ENCODE assay signal across 1 cellular context in the genomic region with DNA sequence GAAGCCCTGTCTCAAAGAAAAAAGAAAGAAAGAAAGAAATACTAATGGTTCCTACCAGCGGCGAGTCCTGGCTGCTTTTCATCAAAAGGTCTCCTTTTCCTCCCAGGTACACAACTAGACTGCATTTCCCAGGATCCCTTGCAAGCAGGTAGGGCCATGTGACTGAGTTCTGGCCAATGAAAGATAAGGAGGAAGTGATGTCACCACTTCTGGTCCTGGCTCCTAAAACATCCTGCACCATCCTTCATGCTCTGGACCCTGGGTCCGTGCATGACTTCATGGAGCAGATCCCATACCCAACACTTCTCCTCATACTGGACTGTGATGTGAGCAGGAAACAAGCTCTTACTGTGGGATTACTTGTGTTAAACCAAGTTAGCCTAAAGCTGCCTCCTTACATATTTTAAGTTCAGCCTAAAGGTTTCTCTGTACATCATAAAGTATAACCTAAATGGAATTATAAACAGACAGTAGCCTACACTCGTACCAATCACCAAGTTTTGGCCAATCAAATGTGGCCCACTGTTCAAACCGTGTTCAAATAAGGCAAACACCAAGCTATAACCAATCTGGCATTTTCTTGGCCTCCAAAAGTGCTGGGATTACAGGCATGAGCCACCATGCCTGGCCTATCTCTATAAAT.
A peak's percentile ranks its signal among the peaks of the same experiment; 100 is the strongest.
TF ChIP-seq lines count a peak whose summit lies in the region.

No MANE protein-coding gene starts in this region.

TF ChIP-seq in Ishikawa, 13 proteins besides CTCF, POLR2A, EP300 and RAD21:
- TF ChIP-seq, protein P1, sequence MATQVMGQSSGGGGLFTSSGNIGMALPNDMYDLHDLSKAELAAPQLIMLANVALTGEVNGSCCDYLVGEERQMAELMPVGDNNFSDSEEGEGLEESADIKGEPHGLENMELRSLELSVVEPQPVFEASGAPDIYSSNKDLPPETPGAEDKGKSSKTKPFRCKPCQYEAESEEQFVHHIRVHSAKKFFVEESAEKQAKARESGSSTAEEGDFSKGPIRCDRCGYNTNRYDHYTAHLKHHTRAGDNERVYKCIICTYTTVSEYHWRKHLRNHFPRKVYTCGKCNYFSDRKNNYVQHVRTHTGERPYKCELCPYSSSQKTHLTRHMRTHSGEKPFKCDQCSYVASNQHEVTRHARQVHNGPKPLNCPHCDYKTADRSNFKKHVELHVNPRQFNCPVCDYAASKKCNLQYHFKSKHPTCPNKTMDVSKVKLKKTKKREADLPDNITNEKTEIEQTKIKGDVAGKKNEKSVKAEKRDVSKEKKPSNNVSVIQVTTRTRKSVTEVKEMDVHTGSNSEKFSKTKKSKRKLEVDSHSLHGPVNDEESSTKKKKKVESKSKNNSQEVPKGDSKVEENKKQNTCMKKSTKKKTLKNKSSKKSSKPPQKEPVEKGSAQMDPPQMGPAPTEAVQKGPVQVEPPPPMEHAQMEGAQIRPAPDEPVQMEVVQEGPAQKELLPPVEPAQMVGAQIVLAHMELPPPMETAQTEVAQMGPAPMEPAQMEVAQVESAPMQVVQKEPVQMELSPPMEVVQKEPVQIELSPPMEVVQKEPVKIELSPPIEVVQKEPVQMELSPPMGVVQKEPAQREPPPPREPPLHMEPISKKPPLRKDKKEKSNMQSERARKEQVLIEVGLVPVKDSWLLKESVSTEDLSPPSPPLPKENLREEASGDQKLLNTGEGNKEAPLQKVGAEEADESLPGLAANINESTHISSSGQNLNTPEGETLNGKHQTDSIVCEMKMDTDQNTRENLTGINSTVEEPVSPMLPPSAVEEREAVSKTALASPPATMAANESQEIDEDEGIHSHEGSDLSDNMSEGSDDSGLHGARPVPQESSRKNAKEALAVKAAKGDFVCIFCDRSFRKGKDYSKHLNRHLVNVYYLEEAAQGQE (IDR thresholded peaks at IDR 0.05; ENCODE audit: low read depth), result no peak
- TF ChIP-seq USF1 (IDR thresholded peaks at IDR 0.05), result peak; percentile 97
